Comparison of ENCODE assay signal across 40 cellular contexts in the genomic region with DNA sequence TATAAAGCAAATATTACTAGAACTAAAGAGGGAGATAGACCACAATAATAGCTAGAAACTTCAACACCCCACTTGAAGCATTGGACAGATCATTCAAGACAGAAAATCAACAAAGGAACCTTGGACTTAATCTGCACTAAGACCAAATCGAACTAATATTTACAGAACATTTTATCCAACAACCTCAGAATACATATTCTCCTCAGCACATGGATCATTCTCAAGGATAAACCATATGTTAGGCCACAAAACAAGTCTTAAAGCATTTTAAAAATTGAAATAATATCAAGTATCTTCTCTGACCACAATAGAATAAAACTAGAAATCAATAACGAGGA.
"Had no signal": no experiment of that assay in that cellular context is flagged by ENCODE, and none has a peak within 500 bp of the region (broad histone marks: within the 10 kb centered on the region; RNA-seq: fewer than 3 reads in every experiment).

No MANE protein-coding gene starts in this region.

- H3K4me3 ChIP-seq: adrenal gland, ascending aorta, breast epithelium, cardiac muscle cell had no signal

- H3K36me3 ChIP-seq: adrenal gland, ascending aorta, brain microvascular endothelial cell, breast epithelium, cardiac muscle cell had no signal

- H3K27me3 Mint-ChIP-seq: activated naive CD4-positive, alpha-beta T cell treated with anti-CD3 and anti-CD28 coated beads, Interleukin-2, amount 10 ng/mL, durations not matched to agents 7 days and 5 days had no signal

- H3K27ac Mint-ChIP-seq: activated naive CD4-positive, alpha-beta T cell treated with anti-CD3 and anti-CD28 coated beads for 36 hours; activated naive CD4-positive, alpha-beta T cell treated with anti-CD3 and anti-CD28 coated beads, Interleukin-2, amount 10 ng/mL, durations not matched to agents 7 days and 5 days; activated naive CD4-positive, alpha-beta T cell treated with anti-CD3 and anti-CD28 coated beads, Interleukin-2, amount 50 U/mL, for 24 hours; activated naive CD4-positive, alpha-beta T cell treated with anti-CD3 and anti-CD28 coated beads, Interleukin-2, amount 50 U/mL, for 72 hours; activated naive CD8-positive, alpha-beta T cell; activated naive CD8-positive, alpha-beta T cell treated with anti-CD3 and anti-CD28 coated beads for 36 hours; activated naive CD8-positive, alpha-beta T cell treated with anti-CD3 and anti-CD28 coated beads, Interleukin-2, amount 10 ng/mL, durations not matched to agents 7 days and 5 days; activated naive CD8-positive, alpha-beta T cell treated with anti-CD3 and anti-CD28 coated beads, Interleukin-2, amount 50 U/mL, for 24 hours; activated T-cell treated with anti-CD3 and anti-CD28 coated beads, Interleukin-2, amount 50 U/mL, for 24 hours; activated T-cell treated with anti-CD3 and anti-CD28 coated beads, Interleukin-2, amount 50 U/mL, for 72 hours; activated T-helper 1 cell treated with anti-CD3 and anti-CD28 coated beads, Interleukin-12 subunit alpha, Interleukin-12 subunit beta, Interleukin-2, Interleukin-4 antibody, amounts not matched to agents 30 ng/mL and 10 ng/mL and 1 ng/mL, durations not matched to agents 14 hours and 24 hours and 36 hours; activated T-helper 17 cell treated with anti-CD3 and anti-CD28 coated beads, Interleukin-2, amount 50 U/mL, for 72 hours; activated T-helper 2 cell treated with anti-CD3 and anti-CD28 coated beads, Interferon-gamma antibody, Interleukin-2, Interleukin-4, amounts not matched to agents 10 μg/mL and 5 μg/mL and 100 μg/mL, durations not matched to agents 14 hours and 24 hours and 36 hours; brain had no signal

- DNase-seq: activated effector memory CD4-positive, alpha-beta T cell treated with anti-CD3 and anti-CD28 coated beads, Interleukin-2, amount 50 U/mL, for 16 hours; activated effector memory CD4-positive, alpha-beta T cell treated with Interleukin-2 at 50 U/mL for 16 hours; activated gamma-delta T cell; activated gamma-delta T cell treated with Interleukin-2 at 50 U/mL for 16 hours; activated naive CD4-positive, alpha-beta T cell; activated naive CD4-positive, alpha-beta T cell treated with anti-CD3 and anti-CD28 coated beads for 36 hours; activated naive CD4-positive, alpha-beta T cell treated with anti-CD3 and anti-CD28 coated beads, Interleukin-2, amount 10 ng/mL, durations not matched to agents 7 days and 5 days; activated naive CD4-positive, alpha-beta T cell treated with anti-CD3 and anti-CD28 coated beads, Interleukin-2, amount 50 U/mL, for 16 hours; activated naive CD4-positive, alpha-beta T cell treated with Interleukin-2 at 50 U/mL for 16 hours; activated naive CD8-positive, alpha-beta T cell treated with anti-CD3 and anti-CD28 coated beads for 36 hours; activated naive CD8-positive, alpha-beta T cell treated with anti-CD3 and anti-CD28 coated beads, Interleukin-2, amount 10 ng/mL, durations not matched to agents 7 days and 5 days; activated naive CD8-positive, alpha-beta T cell treated with anti-CD3 and anti-CD28 coated beads, Interleukin-2, amount 50 U/mL, for 24 hours; activated T-cell treated with anti-CD3 and anti-CD28 coated beads for 4 hours; activated T-cell treated with anti-CD3 and anti-CD28 coated beads, Interleukin-2, amount 50 U/mL, for 1 hour; activated T-cell treated with anti-CD3 and anti-CD28 coated beads, Interleukin-2, amount 50 U/mL, for 24 hours; activated T-cell treated with anti-CD3 and anti-CD28 coated beads, Interleukin-2, amount 50 U/mL, for 4 hours; activated T-cell treated with anti-CD3 and anti-CD28 coated beads, Interleukin-2, amount 50 U/mL, for 48 hours; activated T-cell treated with anti-CD3 and anti-CD28 coated beads, Interleukin-2, amount 50 U/mL, for 72 hours; amniotic stem cell; amygdala; anterior cingulate cortex; aorta; brain microvascular endothelial cell; caudate nucleus; central memory CD4-positive, alpha-beta T cell; cerebellar nuclear complex had no signal

- H3K9me3 Mint-ChIP-seq: activated naive CD4-positive, alpha-beta T cell treated with anti-CD3 and anti-CD28 coated beads for 36 hours; activated naive CD4-positive, alpha-beta T cell treated with anti-CD3 and anti-CD28 coated beads, Interleukin-2, amount 10 ng/mL, durations not matched to agents 7 days and 5 days; activated naive CD4-positive, alpha-beta T cell treated with anti-CD3 and anti-CD28 coated beads, Interleukin-2, amount 50 U/mL, for 24 hours; activated naive CD4-positive, alpha-beta T cell treated with anti-CD3 and anti-CD28 coated beads, Interleukin-2, amount 50 U/mL, for 72 hours; activated naive CD8-positive, alpha-beta T cell treated with anti-CD3 and anti-CD28 coated beads for 36 hours; activated naive CD8-positive, alpha-beta T cell treated with anti-CD3 and anti-CD28 coated beads, Interleukin-2, amount 10 ng/mL, durations not matched to agents 7 days and 5 days; activated naive CD8-positive, alpha-beta T cell treated with anti-CD3 and anti-CD28 coated beads, Interleukin-2, amount 50 U/mL, for 24 hours; activated T-cell treated with anti-CD3 and anti-CD28 coated beads, Interleukin-2, amount 50 U/mL, for 24 hours; activated T-cell treated with anti-CD3 and anti-CD28 coated beads, Interleukin-2, amount 50 U/mL, for 4 hours; activated T-helper 1 cell treated with anti-CD3 and anti-CD28 coated beads, Interleukin-12 subunit alpha, Interleukin-12 subunit beta, Interleukin-2, Interleukin-4 antibody, amounts not matched to agents 30 ng/mL and 10 ng/mL and 1 ng/mL, durations not matched to agents 14 hours and 24 hours and 36 hours; activated T-helper 2 cell treated with anti-CD3 and anti-CD28 coated beads, Interferon-gamma antibody, Interleukin-2, Interleukin-4, amounts not matched to agents 10 μg/mL and 5 μg/mL and 100 μg/mL, durations not matched to agents 14 hours and 24 hours and 36 hours; brain; central memory CD8-positive, alpha-beta T cell had no signal

- H3K27ac ChIP-seq: ascending aorta, brain microvascular endothelial cell, breast epithelium, cardiac muscle cell had no signal

- ATAC-seq: activated naive CD4-positive, alpha-beta T cell treated with anti-CD3 and anti-CD28 coated beads, Interleukin-2, amount 50 U/mL, for 72 hours; activated naive CD8-positive, alpha-beta T cell treated with anti-CD3 and anti-CD28 coated beads, Interleukin-2, amount 50 U/mL, for 24 hours; activated T-cell treated with anti-CD3 and anti-CD28 coated beads, Interleukin-2, amount 50 U/mL, for 4 hours; activated T-cell treated with anti-CD3 and anti-CD28 coated beads, Interleukin-2, amount 50 U/mL, for 72 hours; activated T-helper 17 cell treated with anti-CD3 and anti-CD28 coated beads, Interleukin-2, amount 50 U/mL, for 72 hours had no signal

- H3K4me1 Mint-ChIP-seq: activated naive CD4-positive, alpha-beta T cell treated with anti-CD3 and anti-CD28 coated beads, Interleukin-2, amount 10 ng/mL, durations not matched to agents 7 days and 5 days; activated naive CD4-positive, alpha-beta T cell treated with anti-CD3 and anti-CD28 coated beads, Interleukin-2, amount 50 U/mL, for 24 hours; activated naive CD8-positive, alpha-beta T cell treated with anti-CD3 and anti-CD28 coated beads for 36 hours; activated naive CD8-positive, alpha-beta T cell treated with anti-CD3 and anti-CD28 coated beads, Interleukin-2, amount 10 ng/mL, durations not matched to agents 7 days and 5 days; activated naive CD8-positive, alpha-beta T cell treated with anti-CD3 and anti-CD28 coated beads, Interleukin-2, amount 50 U/mL, for 24 hours; activated T-helper 17 cell treated with anti-CD3 and anti-CD28 coated beads, Interleukin-2, amount 50 U/mL, for 72 hours; brain; central memory CD8-positive, alpha-beta T cell had no signal

- H3K27me3 ChIP-seq: adrenal gland, ascending aorta, brain microvascular endothelial cell, breast epithelium, cardiac muscle cell had no signal

- H3K9me3 ChIP-seq: ascending aorta, breast epithelium had no signal

- FAIRE-seq: astrocyte, bronchial epithelial cell had no signal

- H3K4me1 ChIP-seq: ascending aorta, breast epithelium had no signal

- H3K4me3 Mint-ChIP-seq: activated naive CD4-positive, alpha-beta T cell treated with anti-CD3 and anti-CD28 coated beads for 36 hours; activated naive CD4-positive, alpha-beta T cell treated with anti-CD3 and anti-CD28 coated beads, Interleukin-2, amount 10 ng/mL, durations not matched to agents 7 days and 5 days; activated naive CD4-positive, alpha-beta T cell treated with anti-CD3 and anti-CD28 coated beads, Interleukin-2, amount 50 U/mL, for 24 hours; activated naive CD8-positive, alpha-beta T cell; activated naive CD8-positive, alpha-beta T cell treated with anti-CD3 and anti-CD28 coated beads for 36 hours; activated naive CD8-positive, alpha-beta T cell treated with anti-CD3 and anti-CD28 coated beads, Interleukin-2, amount 10 ng/mL, durations not matched to agents 7 days and 5 days; activated naive CD8-positive, alpha-beta T cell treated with anti-CD3 and anti-CD28 coated beads, Interleukin-2, amount 50 U/mL, for 24 hours; activated T-cell treated with anti-CD3 and anti-CD28 coated beads, Interleukin-2, amount 50 U/mL, for 24 hours; activated T-cell treated with anti-CD3 and anti-CD28 coated beads, Interleukin-2, amount 50 U/mL, for 4 hours; activated T-cell treated with anti-CD3 and anti-CD28 coated beads, Interleukin-2, amount 50 U/mL, for 72 hours; activated T-helper 1 cell treated with anti-CD3 and anti-CD28 coated beads, Interleukin-12 subunit alpha, Interleukin-12 subunit beta, Interleukin-2, Interleukin-4 antibody, amounts not matched to agents 30 ng/mL and 10 ng/mL and 1 ng/mL, durations not matched to agents 14 hours and 24 hours and 36 hours; activated T-helper 17 cell treated with anti-CD3 and anti-CD28 coated beads, Interleukin-2, amount 50 U/mL, for 72 hours; brain; central memory CD8-positive, alpha-beta T cell had no signal

- H3K36me3 Mint-ChIP-seq: activated naive CD4-positive, alpha-beta T cell treated with anti-CD3 and anti-CD28 coated beads, Interleukin-2, amount 10 ng/mL, durations not matched to agents 7 days and 5 days; activated naive CD4-positive, alpha-beta T cell treated with anti-CD3 and anti-CD28 coated beads, Interleukin-2, amount 50 U/mL, for 24 hours; activated naive CD8-positive, alpha-beta T cell; activated naive CD8-positive, alpha-beta T cell treated with anti-CD3 and anti-CD28 coated beads for 36 hours; activated naive CD8-positive, alpha-beta T cell treated with anti-CD3 and anti-CD28 coated beads, Interleukin-2, amount 10 ng/mL, durations not matched to agents 7 days and 5 days; brain had no signal
